ENCODE assay signal across 11 cellular contexts in genomic region chr19:46271488-46272197, GRCh38. TPM values are rescaled to one million over a fixed set of nuclear protein-coding genes. Genes with fewer than 3 reads are reported as not detected.
A peak's percentile ranks its signal among the peaks of the same experiment; 100 is the strongest.
DNase-seq lines count a peak whose midpoint lies in the region; ATAC-seq and TF ChIP-seq lines count a peak whose summit lies in the region.
"Had no signal": no experiment of that assay in that cellular context is flagged by ENCODE, and none has a peak within 500 bp of the region (broad histone marks: within the 10 kb centered on the region; RNA-seq: fewer than 3 reads in every experiment).

No MANE protein-coding gene starts in this region.

- H3K4me3 Mint-ChIP-seq in WTC11: no peak overlapping the region

- DNase-seq in stimulated activated CD4-positive, alpha-beta T cell treated with anti-CD3 and anti-CD28 coated beads, Interleukin-15, amount 100 ng/mL, for 24 hours: peak; percentile 34
- DNase-seq in stimulated activated CD4-positive, alpha-beta T cell treated with anti-CD3 and anti-CD28 coated beads, Interleukin-4, amount 100 ng/mL, for 1 hour: no peak
- DNase-seq in WTC11 (ENCODE audit: low spot score) (no peak), upper lobe of left lung (no peak), activated gamma-delta T cell (lab: John Stamatoyannopoulos, UW) (no peak), activated gamma-delta T cell treated with Interleukin-2 at 50 U/mL for 16 hours (no peak)
- DNase-seq: NCI-H1048, RPMI8226 had no signal

- H3K9me3 Mint-ChIP-seq in WTC11: peaks cover 3% of the 10 kb centered on the region

- H3K27me3 ChIP-seq in iPS-20b (ENCODE audit: insufficient read depth, low read length): no peaks in the 10 kb centered on the region
- peaks cover 0 to 3% (median 0%) of the 10 kb centered on the region in 4 donors for H3K27me3 ChIP-seq in upper lobe of left lung

- H3K27ac ChIP-seq in iPS-20b (ENCODE audit: low read length) (no peak overlapping the region), upper lobe of left lung (no peak overlapping the region)

- H3K9me3 ChIP-seq in iPS-20b (ENCODE audit: insufficient read depth, low read depth, low read length) (no peaks in the 10 kb centered on the region), upper lobe of left lung (no peaks in the 10 kb centered on the region)

- H3K36me3 Mint-ChIP-seq in WTC11: no peaks in the 10 kb centered on the region

- no peak for TF ChIP-seq EP300 in upper lobe of left lung (IDR thresholded peaks at IDR 0.05)

- H3K27ac Mint-ChIP-seq in WTC11: peak overlapping the region; percentile 75

- H3K36me3 ChIP-seq in iPS-20b (ENCODE audit: insufficient read depth, low read depth, low read length) (no peaks in the 10 kb centered on the region), upper lobe of left lung (no peaks in the 10 kb centered on the region)

- peaks cover 32% of the 10 kb centered on the region for H3K4me1 Mint-ChIP-seq in WTC11

- peaks cover 17% of the 10 kb centered on the region; the same call in 1 of the 2 replicates for H3K4me1 ChIP-seq in iPS-20b (ENCODE audit: insufficient read depth, low read length)
- H3K4me1 ChIP-seq in upper lobe of left lung: no peaks in the 10 kb centered on the region

- CTCF ChIA-PET in WTC11 (lab: Charles Lee): interaction anchor here (1.7 to 2.9 kb wide), 2 partner anchors 11 to 193 kb away, joined by 3 to 17 read pairs; no protein-coding TSS in a partner anchor

- H3K9ac ChIP-seq in iPS-20b (ENCODE audit: low read depth, low read length): peak overlapping the region; percentile 17; the same call in 1 of the 2 replicates

- TF ChIP-seq POLR2A in upper lobe of left lung (IDR thresholded peaks at IDR 0.05): no peak

- 46 to 58% methylated on average over 7 to 8 of the region's 8 CpGs for WGBS in upper lobe of left lung, 2 donors

- no peaks in the 10 kb centered on the region; the same call in 1 of the 2 replicates for H3K27me3 Mint-ChIP-seq in WTC11 (ENCODE audit: low read depth)

- POLR2A ChIA-PET in WTC11 (lab: Charles Lee): interaction anchor here (0.5 kb wide), 1 partner anchor 178 kb away, joined by 3 read pairs; no protein-coding TSS in a partner anchor

- H3K4me3 ChIP-seq in iPS-20b (ENCODE audit: low read length) (no peak overlapping the region), upper lobe of left lung (no peak overlapping the region)

- ATAC-seq in WTC11 (no peak), upper lobe of left lung (ENCODE audit: low FRiP score in 2 of 2) (peak; percentile 43 to 70)
- ATAC-seq in activated CD4-positive, CD25-positive, alpha-beta regulatory T cell treated with anti-CD3 and anti-CD28 coated beads, Interleukin-2, amount 50 U/mL, for 24 hours: no peak

- TF ChIP-seq CTCF in WTC11 (IDR thresholded peaks at IDR 0.05) (no peak), upper lobe of left lung (IDR thresholded peaks at IDR 0.05) (no peak)

TF ChIP-seq in WTC11, 78 proteins besides CTCF, POLR2A, EP300 and RAD21:
- TF ChIP-seq ZBTB21 (CRISPR knock-in tag; IDR thresholded peaks at IDR 0.05; ENCODE audit: borderline replicate concordance): 0 out of 2 replicates have a peak, but pooled peaks have one; percentile 20
- TF ChIP-seq EMX1 (CRISPR knock-in tag; IDR thresholded peaks at IDR 0.05): no peak
- TF ChIP-seq MLX (CRISPR knock-in tag; IDR thresholded peaks at IDR 0.05): no peak
- TF ChIP-seq E2F5 (CRISPR knock-in tag; IDR thresholded peaks at IDR 0.05): no peak
- no peak for TF ChIP-seq USF2 (CRISPR knock-in tag; IDR thresholded peaks at IDR 0.05)

RNA-seq across cellular contexts. Expression of gene HIF3A, which starts 25.2 kb away (rescaled TPM):
- 31.8 to 58.2 TPM (median 48.7 TPM) in 3 replicates for total RNA-seq in WTC11 (2021)
- total RNA-seq in upper lobe of left lung: 1,000 to 10,000 TPM in 1 of 6 donors, 100 to 1,000 TPM in 1, 10 to 100 TPM in 4; 42.3 to 1,057 (median 61.3) TPM
- total RNA-seq: mononuclear cell had no signal

RNA-seq across cellular contexts. Expression of gene IGFL1, which starts 42.1 kb away (rescaled TPM):
- total RNA-seq in WTC11 (2021): not detected in 3 replicates
- total RNA-seq in upper lobe of left lung: not detected
- total RNA-seq: mononuclear cell had no signal

Comparison
In these comparisons a context has a peak if more than half of its experiments do, and no peak if none do; other contexts are left out.
1. ATAC-seq: peak in upper lobe of left lung (2 of 2); none in WTC11 (single experiment) and activated CD4-positive, CD25-positive, alpha-beta regulatory T cell treated with anti-CD3 and anti-CD28 coated beads, Interleukin-2, amount 50 U/mL, for 24 hours (0 of 2).